ENCODE assay signal across 10 cellular contexts in genomic region chr9:20997503-20998076, GRCh38. TPM values are rescaled to one million over a fixed set of nuclear protein-coding genes. Genes with fewer than 3 reads are reported as not detected.
DNase-seq lines count a peak whose midpoint lies in the region; ATAC-seq and TF ChIP-seq lines count a peak whose summit lies in the region.
"Had no signal": no experiment of that assay in that cellular context is flagged by ENCODE, and none has a peak within 500 bp of the region (broad histone marks: within the 10 kb centered on the region; RNA-seq: fewer than 3 reads in every experiment).

No MANE protein-coding gene starts in this region.

- no peaks in the 10 kb centered on the region for H3K9me3 ChIP-seq in gastrocnemius medialis
- no peaks in the 10 kb centered on the region for H3K9me3 ChIP-seq in aorta (ENCODE audit: control insufficient read depth, low read length)
- H3K9me3 ChIP-seq: thoracic aorta had no signal

- no peak overlapping the region for H3K4me3 ChIP-seq in gastrocnemius medialis
- no peak overlapping the region for H3K4me3 ChIP-seq in aorta (ENCODE audit: low read length in 2 of 2)
- H3K4me3 ChIP-seq: SK-N-MC, thoracic aorta had no signal

- no peak for TF ChIP-seq CTCF in gastrocnemius medialis (IDR thresholded peaks at IDR 0.05 in 4 of 5, conservative IDR thresholded peaks at IDR 0.05 in 1 of 5)

- H3K27me3 Mint-ChIP-seq in activated naive CD8-positive, alpha-beta T cell, result no peaks in the 10 kb centered on the region

- H3K36me3 ChIP-seq in gastrocnemius medialis, result peaks cover 0 to 6% of the 10 kb centered on the region in 2 donors
- no peaks in the 10 kb centered on the region for H3K36me3 ChIP-seq in aorta (ENCODE audit: control insufficient read depth in 1 of 2, insufficient read depth in 2 of 2, low read length in 1 of 2)
- H3K36me3 ChIP-seq: thoracic aorta had no signal

- in situ Hi-C loops in gastrocnemius medialis (cut with MboI; ENCODE audit: low sequenced_read_pairs in 4 of 4), result no loop called here

- TF ChIP-seq POLR2A in gastrocnemius medialis (IDR thresholded peaks at IDR 0.05), result no peak

- peak; percentile 76 for ATAC-seq in GM18499 (IDR thresholded peaks at IDR 0.05; ENCODE audit: insufficient read depth, unreplicated experiment)
- peak; percentile 80 for ATAC-seq in GM21360 (IDR thresholded peaks at IDR 0.05; ENCODE audit: unreplicated experiment)
- ATAC-seq in HG03196 (IDR thresholded peaks at IDR 0.05; ENCODE audit: unreplicated experiment), result peak; percentile 60
- ATAC-seq in gastrocnemius medialis, result no peak
- no peak for ATAC-seq in aorta (ENCODE audit: low FRiP score)

- H3K4me1 Mint-ChIP-seq in activated naive CD8-positive, alpha-beta T cell (ENCODE audit: low read depth), result peaks cover 59% of the 10 kb centered on the region

- H3K27ac Mint-ChIP-seq in activated naive CD8-positive, alpha-beta T cell, result peak overlapping the region; percentile 76

- WGBS in aorta, 2 donors, result 87 to 94% methylated on average over 2 of the region's 2 CpGs

- DNase-seq in gastrocnemius medialis (no peak), NCI-H1417 (lab: John Stamatoyannopoulos, UW) (no peak), aorta (no peak)
- DNase-seq in stimulated activated CD4-positive, alpha-beta T cell treated with anti-CD3 and anti-CD28 coated beads, Interleukin-4, amount 100 ng/mL, for 24 hours, result no peak

- intact Hi-C loops in gastrocnemius medialis (cut with DNase I; ENCODE audit: low total_unique reads) (no loop called here), aorta (cut with DNase I) (no loop called here)

- H3K4me1 ChIP-seq in gastrocnemius medialis (no peaks in the 10 kb centered on the region), aorta (ENCODE audit: control insufficient read depth in 1 of 2, insufficient read depth in 2 of 2, low read length in 2 of 2) (no peaks in the 10 kb centered on the region)

- no peaks in the 10 kb centered on the region for H3K27me3 ChIP-seq in gastrocnemius medialis
- no peaks in the 10 kb centered on the region for H3K27me3 ChIP-seq in aorta (ENCODE audit: control insufficient read depth in 1 of 2, insufficient read depth in 2 of 2, low read length in 1 of 2)

- H3K9me3 Mint-ChIP-seq in activated naive CD8-positive, alpha-beta T cell (ENCODE audit: low read depth), result peaks cover 11% of the 10 kb centered on the region

- peaks cover 25% of the 10 kb centered on the region for H3K36me3 Mint-ChIP-seq in activated naive CD8-positive, alpha-beta T cell

- no peak overlapping the region for H3K4me3 Mint-ChIP-seq in activated naive CD8-positive, alpha-beta T cell

- no peak overlapping the region for H3K27ac ChIP-seq in gastrocnemius medialis
- H3K27ac ChIP-seq in aorta (ENCODE audit: low read depth in 1 of 2, low read length in 2 of 2), result no peak overlapping the region
- H3K27ac ChIP-seq: SK-N-MC, thoracic aorta had no signal

RNA-seq across cellular contexts. Expression of gene HACD4, which starts 33.9 kb away (rescaled TPM):
- total RNA-seq in gastrocnemius medialis (under 1 TPM; 0.15 to 0.71 (median 0.44) TPM), aorta (1 to 10 TPM; 3.2 to 6.8 TPM)
- polyA plus RNA-seq in aorta, result 1 to 10 TPM; 1.3 to 5.4 TPM

Comparison
In these comparisons a context has a peak if more than half of its experiments do, and no peak if none do; other contexts are left out.
1. ATAC-seq: peak in GM18499 (single experiment), GM21360 (single experiment) and HG03196 (single experiment); none in gastrocnemius medialis (0 of 2) and aorta (single experiment).